ENCODE assay signal across 15 cellular contexts in genomic region chr2:137967042-137967441, GRCh38. TPM values are rescaled to one million over a fixed set of nuclear protein-coding genes. Genes with fewer than 3 reads are reported as not detected.
"Had no signal": no experiment of that assay in that cellular context is flagged by ENCODE, and none has a peak within 500 bp of the region (broad histone marks: within the 10 kb centered on the region; RNA-seq: fewer than 3 reads in every experiment).

No MANE protein-coding gene starts in this region.

- H3K27me3 ChIP-seq: tibial nerve had no signal

- H3K36me3 Mint-ChIP-seq: brain had no signal

- DNase-seq: activated B cell treated with CpG ODN at 0.5 μM for 24 hours; activated CD4-positive, alpha-beta T cell treated with anti-CD3 and anti-CD28 coated beads, Interleukin-2, amount 10 ng/mL, durations not matched to agents 7 days and 5 days; activated naive CD4-positive, alpha-beta T cell treated with anti-CD3 and anti-CD28 coated beads, Interleukin-2, amount 50 U/mL, for 16 hours; cerebellar nuclear complex; endodermal cell; erythroblast; nephron progenitor cell; stimulated activated CD4-positive, alpha-beta T cell treated with anti-CD3 and anti-CD28 coated beads, Interleukin-15, amount 100 ng/mL, for 24 hours; stimulated activated CD4-positive, alpha-beta T cell treated with anti-CD3 and anti-CD28 coated beads, Interleukin-4, amount 100 ng/mL, for 24 hours; stimulated activated naive CD8-positive, alpha-beta T cell treated with anti-CD3 and anti-CD28 coated beads, Interleukin-15, amount 100 ng/mL, for 72 hours had no signal

- H3K4me1 Mint-ChIP-seq: activated B cell treated with CpG ODN at 0.5 μM for 24 hours; activated CD4-positive, alpha-beta T cell treated with anti-CD3 and anti-CD28 coated beads, Interleukin-2, amount 10 ng/mL, durations not matched to agents 7 days and 5 days; stimulated activated naive CD8-positive, alpha-beta T cell treated with anti-CD3 and anti-CD28 coated beads, Interleukin-15, amount 100 ng/mL, for 72 hours had no signal

- H3K27ac Mint-ChIP-seq: activated B cell treated with CpG ODN at 0.5 μM for 24 hours; activated CD4-positive, alpha-beta T cell treated with anti-CD3 and anti-CD28 coated beads, Interleukin-2, amount 10 ng/mL, durations not matched to agents 7 days and 5 days; activated T-helper 2 cell treated with anti-CD3 and anti-CD28 coated beads, Interferon-gamma antibody, Interleukin-2, Interleukin-4, amounts not matched to agents 10 μg/mL and 5 μg/mL and 100 μg/mL, durations not matched to agents 14 hours and 24 hours and 36 hours; endodermal cell; nephron progenitor cell; stimulated activated naive CD8-positive, alpha-beta T cell treated with anti-CD3 and anti-CD28 coated beads, Interleukin-15, amount 100 ng/mL, for 72 hours; T-helper 1 cell treated with Interleukin-12 subunit alpha and Interleukin-12 subunit beta and Interleukin-4 antibody, amounts not matched to agents 30 μg/mL and 1 μg/mL, for 36 hours had no signal

- H3K27ac ChIP-seq: tibial nerve had no signal

- H3K9me3 Mint-ChIP-seq: activated B cell treated with CpG ODN at 0.5 μM for 24 hours; activated CD4-positive, alpha-beta T cell treated with anti-CD3 and anti-CD28 coated beads, Interleukin-2, amount 10 ng/mL, durations not matched to agents 7 days and 5 days; activated T-helper 2 cell treated with anti-CD3 and anti-CD28 coated beads, Interferon-gamma antibody, Interleukin-2, Interleukin-4, amounts not matched to agents 10 μg/mL and 5 μg/mL and 100 μg/mL, durations not matched to agents 14 hours and 24 hours and 36 hours; endodermal cell; nephron progenitor cell; stimulated activated naive CD8-positive, alpha-beta T cell treated with anti-CD3 and anti-CD28 coated beads, Interleukin-15, amount 100 ng/mL, for 72 hours; T-helper 1 cell treated with Interleukin-12 subunit alpha and Interleukin-12 subunit beta and Interleukin-4 antibody, amounts not matched to agents 30 μg/mL and 1 μg/mL, for 36 hours had no signal

- H3K36me3 ChIP-seq: tibial nerve had no signal

- ATAC-seq: SK-N-SH treated with all-trans-retinoic acid at 6 μM for 48 hours; stimulated activated naive CD8-positive, alpha-beta T cell treated with anti-CD3 and anti-CD28 coated beads, Interleukin-15, amount 100 ng/mL, for 72 hours had no signal

- H3K27me3 Mint-ChIP-seq: brain had no signal

- H3K9me3 ChIP-seq: tibial nerve had no signal

- H3K4me3 Mint-ChIP-seq: activated B cell treated with CpG ODN at 0.5 μM for 24 hours; activated CD4-positive, alpha-beta T cell treated with anti-CD3 and anti-CD28 coated beads, Interleukin-2, amount 10 ng/mL, durations not matched to agents 7 days and 5 days; endodermal cell; stimulated activated naive CD8-positive, alpha-beta T cell treated with anti-CD3 and anti-CD28 coated beads, Interleukin-15, amount 100 ng/mL, for 72 hours; T-helper 1 cell treated with Interleukin-12 subunit alpha and Interleukin-12 subunit beta and Interleukin-4 antibody, amounts not matched to agents 30 μg/mL and 1 μg/mL, for 36 hours had no signal

RNA-seq across cellular contexts. Expression of gene HNMT, which starts 2.8 kb away (rescaled TPM):
- total RNA-seq: activated B cell treated with CpG ODN at 0.5 μM for 24 hours; activated CD4-positive, alpha-beta T cell treated with anti-CD3 and anti-CD28 coated beads, Interleukin-2, amount 10 ng/mL, durations not matched to agents 7 days and 5 days; activated T-helper 2 cell treated with anti-CD3 and anti-CD28 coated beads, Interferon-gamma antibody, Interleukin-2, Interleukin-4, amounts not matched to agents 10 μg/mL and 5 μg/mL and 100 μg/mL, durations not matched to agents 14 hours and 24 hours and 36 hours had no signal
